In the genomic region with DNA sequence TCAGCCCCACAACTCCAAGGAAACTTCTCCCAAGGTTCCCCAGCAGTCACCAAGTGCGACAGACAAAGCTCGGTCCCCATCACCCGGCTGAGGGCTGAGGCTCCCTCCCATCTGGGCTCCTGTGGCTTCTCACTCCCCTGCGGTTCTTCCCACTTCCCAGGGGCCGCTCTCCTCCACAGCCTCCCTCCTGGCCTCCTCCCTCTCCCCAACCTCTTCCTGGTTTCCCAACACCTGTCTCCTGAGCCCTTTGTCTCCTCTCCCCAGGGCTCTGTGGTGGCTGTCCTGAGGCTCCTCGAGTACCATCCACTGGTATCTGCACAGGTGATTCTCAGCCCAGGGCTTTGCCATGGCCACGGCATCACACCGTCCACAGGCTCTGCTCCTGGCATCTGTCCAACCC, we compare ENCODE assay signal across 17 cellular contexts.
"Had no signal": no experiment of that assay in that cellular context is flagged by ENCODE, and none has a peak within 500 bp of the region (broad histone marks: within the 10 kb centered on the region; RNA-seq: fewer than 3 reads in every experiment).

No MANE protein-coding gene starts in this region.

- H3K4me1 ChIP-seq: esophagus muscularis mucosa, left ventricle myocardium inferior, prostate gland, right atrium auricular region, tibial artery had no signal

- DNase-seq: activated CD4-positive, alpha-beta T cell treated with anti-CD3 and anti-CD28 coated beads, Interleukin-2, amount 50 U/mL, for 4 hours; effector CD8-positive, alpha-beta T cell; immature natural killer cell; kidney glomerular epithelial cell; left ventricle myocardium inferior; mammary epithelial cell; stimulated activated CD4-positive, alpha-beta T cell treated with anti-CD3 and anti-CD28 coated beads, Interleukin-12 subunit alpha, Interleukin-12 subunit beta, amount 100 ng/mL, for 4 hours; stimulated activated CD4-positive, alpha-beta T cell treated with anti-CD3 and anti-CD28 coated beads, Interleukin-1b, Interleukin-23, amount 100 ng/mL, for 48 hours; stimulated activated CD8-positive, alpha-beta memory T cell treated with anti-CD3 and anti-CD28 coated beads, Interleukin-4, amount 100 ng/mL, for 48 hours; stimulated activated naive CD8-positive, alpha-beta T cell treated with anti-CD3 and anti-CD28 coated beads, Interleukin-15, Interleukin-2, amounts not matched to agents 100 U/mL and 50 U/mL, for 24 hours; substantia nigra; tibial artery had no signal

- FAIRE-seq: endothelial cell of umbilical vein, urothelium cell line had no signal

- ATAC-seq: stimulated activated naive CD8-positive, alpha-beta T cell treated with anti-CD3 and anti-CD28 coated beads, Interleukin-15, Interleukin-2, amounts not matched to agents 100 U/mL and 50 U/mL, for 24 hours had no signal

- H3K4me3 ChIP-seq: esophagus muscularis mucosa, left ventricle myocardium inferior, prostate gland, right atrium auricular region, tibial artery had no signal

- H3K27me3 ChIP-seq: esophagus muscularis mucosa, right atrium auricular region, tibial artery had no signal

- H3K9me3 ChIP-seq: esophagus muscularis mucosa, left ventricle myocardium inferior, prostate gland, right atrium auricular region, tibial artery had no signal

- H3K27ac ChIP-seq: esophagus muscularis mucosa, left ventricle myocardium inferior, prostate gland, right atrium auricular region, tibial artery had no signal

- H3K36me3 ChIP-seq: esophagus muscularis mucosa, left ventricle myocardium inferior, prostate gland, right atrium auricular region, tibial artery had no signal
